In the genomic region with DNA sequence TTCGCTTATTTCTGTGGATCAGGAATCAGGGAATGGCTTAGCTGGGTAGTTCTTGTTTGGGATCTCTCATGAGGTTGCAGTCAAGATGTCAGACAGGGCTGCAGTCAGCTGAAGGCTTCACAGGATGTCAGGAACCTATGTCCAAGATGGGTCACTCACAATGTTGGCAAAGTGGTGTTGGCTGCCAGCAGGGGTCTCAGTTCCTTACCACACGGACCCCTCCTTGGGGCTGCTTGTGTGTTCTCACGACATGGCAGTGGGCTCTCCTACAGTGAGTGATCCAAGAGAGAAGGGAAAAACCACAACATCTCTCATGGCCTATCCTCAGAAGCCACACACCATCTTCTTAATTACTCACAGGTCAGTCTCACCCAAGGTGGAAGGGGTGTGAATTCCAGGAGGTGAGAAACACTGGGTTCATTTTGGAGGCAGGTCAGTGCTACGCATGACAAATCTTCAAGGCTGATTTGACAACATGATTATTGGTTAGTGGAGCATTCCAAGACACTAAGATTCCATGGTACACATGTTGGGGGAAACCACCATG, we compare ENCODE assay signal across 19 cellular contexts. TPM values are rescaled to one million over a fixed set of nuclear protein-coding genes. Genes with fewer than 3 reads are reported as not detected.
DNase-seq lines count a peak whose midpoint lies in the region; ATAC-seq and TF ChIP-seq lines count a peak whose summit lies in the region.
"Had no signal": no experiment of that assay in that cellular context is flagged by ENCODE, and none has a peak within 500 bp of the region (broad histone marks: within the 10 kb centered on the region; RNA-seq: fewer than 3 reads in every experiment).

No MANE protein-coding gene starts in this region.

- H3K79me2 ChIP-seq in SK-N-SH (ENCODE audit: insufficient read depth) (peaks cover 37% of the 10 kb centered on the region), OCI-LY7 (ENCODE audit: insufficient read depth, low read depth, low read length) (no peaks in the 10 kb centered on the region)

- ATAC-seq in SK-N-SH treated with all-trans-retinoic acid at 6 μM for 48 hours = no peak
- ATAC-seq in GM19324 (IDR thresholded peaks at IDR 0.05; ENCODE audit: low FRiP score, unreplicated experiment) = no peak
- ATAC-seq: Right ventricle myocardium inferior had no signal

- no peak overlapping the region for H3K4me3 ChIP-seq in SK-N-SH (ENCODE audit: low read depth in 2 of 2, low read length in 1 of 2)
- H3K4me3 ChIP-seq in OCI-LY7 (ENCODE audit: low read depth, low read length, poor library complexity, severe bottlenecking) = no peak overlapping the region
- no peak overlapping the region for H3K4me3 ChIP-seq in fibroblast of villous mesenchyme (ENCODE audit: low read depth, low read length)
- H3K4me3 ChIP-seq: skin epidermis had no signal

- no peak overlapping the region for H3K27ac ChIP-seq in SK-N-SH (ENCODE audit: low read depth in 2 of 2, low read length in 1 of 2)
- H3K27ac ChIP-seq in OCI-LY7 (ENCODE audit: low read depth, low read length, poor library complexity, severe bottlenecking) = no peak overlapping the region
- H3K27ac ChIP-seq: epithelial cell of prostate had no signal

- peaks cover 13% of the 10 kb centered on the region for H4K20me1 ChIP-seq in SK-N-SH (ENCODE audit: insufficient read depth)
- H4K20me1 ChIP-seq in OCI-LY7 (ENCODE audit: insufficient read depth, low read length) = no peaks in the 10 kb centered on the region

- peaks cover 4 to 21% of the 10 kb centered on the region in 2 experiments for H3K4me1 ChIP-seq in SK-N-SH (ENCODE audit: control insufficient read depth in 1 of 2, insufficient read depth in 2 of 2, low read depth in 1 of 2, low read length in 1 of 2)
- H3K4me1 ChIP-seq in OCI-LY7 (ENCODE audit: insufficient read depth, low read length, poor library complexity, severe bottlenecking) = no peaks in the 10 kb centered on the region

- intact Hi-C loops in OCI-LY7 (cut with micrococcal nuclease; ENCODE audit: unreplicated experiment) = no loop called here

- H3K36me3 ChIP-seq in SK-N-SH (replicated peaks in 1 of 2; ENCODE audit: control insufficient read depth in 1 of 2, insufficient read depth in 2 of 2, low read length in 1 of 2) (peaks cover 0 to 13% of the 10 kb centered on the region in 2 experiments), OCI-LY7 (ENCODE audit: insufficient read depth, low read length) (no peaks in the 10 kb centered on the region)
- H3K36me3 ChIP-seq: tibial artery had no signal

- H3K4me2 ChIP-seq in SK-N-SH (no peak overlapping the region), OCI-LY7 (ENCODE audit: low read length) (no peak overlapping the region)

- no peak overlapping the region for H3K9ac ChIP-seq in SK-N-SH

- H3K9me3 ChIP-seq in SK-N-SH (no peaks in the 10 kb centered on the region), OCI-LY7 (ENCODE audit: low read length) (no peaks in the 10 kb centered on the region)
- H3K9me3 ChIP-seq: tibial artery had no signal

- DNase-seq in SK-N-SH = peak; percentile 30
- no peak for DNase-seq in OCI-LY7 (ENCODE audit: low spot score)
- no peak for DNase-seq in fibroblast of villous mesenchyme (ENCODE audit: low read depth)
- peak; percentile 10 for DNase-seq in retina
- no peak for DNase-seq in NCI-H345 treated with DMSO at 0.1 percent for 48 hours (lab: John Stamatoyannopoulos, UW; ENCODE audit: unreplicated experiment)
- no peak for DNase-seq in amygdala (lab: John Stamatoyannopoulos, UW)
- DNase-seq: activated CD4-positive, alpha-beta T cell treated with anti-CD3 and anti-CD28 coated beads for 48 hours; activated T-cell treated with anti-CD3 and anti-CD28 coated beads for 4 hours; cerebellar nuclear complex; GF-D8; NCI-H1092; NCI-H2171 treated with DMSO at 0.1 percent for 48 hours; occipital lobe; tibial artery had no signal

- WGBS in SK-N-SH (ENCODE audit: low lambda C conversion rate) = 67% methylated on average over 3 of the region's 4 CpGs

- TF ChIP-seq RAD21 in SK-N-SH (IDR thresholded peaks at IDR 0.05; ENCODE audit: low read length) = peak; percentile 41

- no peak for TF ChIP-seq EP300 in SK-N-SH (IDR thresholded peaks at IDR 0.05; ENCODE audit: borderline replicate concordance in 1 of 2, low read depth in 1 of 2, low read length in 1 of 2)

- H3K9me2 ChIP-seq in SK-N-SH (no peaks in the 10 kb centered on the region), OCI-LY7 (ENCODE audit: insufficient read depth, low read length) (no peaks in the 10 kb centered on the region)

- peak; percentile 19; the same call in 1 of the 2 replicates for TF ChIP-seq CTCF in SK-N-SH (IDR thresholded peaks at IDR 0.05)
- peak; percentile 23; the same call in 1 of the 2 replicates for TF ChIP-seq CTCF in OCI-LY7 (conservative IDR thresholded peaks at IDR 0.05; ENCODE audit: low read length)
- peak; percentile 5 for TF ChIP-seq CTCF in fibroblast of villous mesenchyme (IDR thresholded peaks at IDR 0.05; ENCODE audit: insufficient read depth, low read depth, low read length)

- BruUV-seq in OCI-LY7 (replicated peaks; lab: Mats Ljungman, UMichigan) = no TSS peak

- H3K27me3 ChIP-seq in SK-N-SH (ENCODE audit: insufficient read depth) = no peaks in the 10 kb centered on the region
- H3K27me3 ChIP-seq: tibial artery had no signal

- peaks cover 15% of the 10 kb centered on the region for H3F3A ChIP-seq in SK-N-SH (replicated peaks; ENCODE audit: insufficient read depth)

- CTCF ChIA-PET in SK-N-SH (lab: Yijun Ruan, JAX) (interaction anchor here (0.7 to 6.3 kb wide), 19 partner anchors 9 to 310 kb away, joined by 3 to 107 read pairs (median 5); no protein-coding TSS in a partner anchor), OCI-LY7 (lab: Charles Lee; ENCODE audit: unreplicated experiment) (interaction anchor here (0.6 kb wide), 1 partner anchor 216 kb away, joined by 3 read pairs; no protein-coding TSS in a partner anchor)

- H2AFZ ChIP-seq in SK-N-SH (ENCODE audit: low read depth) (no peak overlapping the region), OCI-LY7 (ENCODE audit: low read length) (no peak overlapping the region)

- POLR2A ChIA-PET in SK-N-SH (lab: Yijun Ruan, JAX) = no interaction called here
- POLR2A ChIA-PET in OCI-LY7 (lab: Charles Lee) = no interaction called here

TF ChIP-seq in SK-N-SH, 30 proteins besides CTCF, POLR2A, EP300 and RAD21 (continues in another document):
- no peak for TF ChIP-seq SMC3 (IDR thresholded peaks at IDR 0.05; ENCODE audit: low read depth, low read length)
- TF ChIP-seq EZH2phosphoT487 (IDR thresholded peaks at IDR 0.05; ENCODE audit: borderline replicate concordance, low read depth) = no peak
- no peak for TF ChIP-seq RFX5 (IDR thresholded peaks at IDR 0.05; ENCODE audit: low read length)
- TF ChIP-seq FOXJ3 (CRISPR knock-in tag; IDR thresholded peaks at IDR 0.05) = no peak
- TF ChIP-seq YY1 (IDR thresholded peaks at IDR 0.05; ENCODE audit: low read depth) = no peak
- TF ChIP-seq TEAD4 (IDR thresholded peaks at IDR 0.05; ENCODE audit: borderline replicate concordance, insufficient read depth) = no peak
- no peak for TF ChIP-seq FOXM1 (IDR thresholded peaks at IDR 0.05; ENCODE audit: low read depth)
- no peak for TF ChIP-seq MEF2A (IDR thresholded peaks at IDR 0.05; ENCODE audit: borderline replicate concordance, low read depth)
- TF ChIP-seq TAF1 (IDR thresholded peaks at IDR 0.05; ENCODE audit: borderline replicate concordance, low read depth, low read length) = no peak
- no peak for TF ChIP-seq CHD2 (IDR thresholded peaks at IDR 0.05; ENCODE audit: low read length, partially characterized antibody)
- no peak for TF ChIP-seq GABPA (IDR thresholded peaks at IDR 0.05; ENCODE audit: low read depth)

TF ChIP-seq in SK-N-SH treated with all-trans-retinoic acid at 6 μM for 48 hours, 23 proteins besides CTCF, POLR2A, EP300 and RAD21:
- TF ChIP-seq CSDC2 (CRISPR knock-in tag; IDR thresholded peaks at IDR 0.05) = no peak

RNA-seq across cellular contexts. Expression of a gene that starts 1.3 kb away (rescaled TPM):
- polyA plus RNA-seq in SK-N-SH (2012; rRNA removed) = 106 and 114 TPM in 2 replicates
- 152 and 155 TPM in 2 replicates for polyA plus RNA-seq in SK-N-SH (2012; cell fraction: cytosol; rRNA removed)
- polyA plus RNA-seq in SK-N-SH (2012; cell fraction: nucleus; rRNA removed) = 63.7 and 109 TPM in 2 replicates
- not detected in 2 replicates for total RNA-seq in OCI-LY7 (2014; rRNA removed; shearing (Covaris generic))
- total RNA-seq in OCI-LY7 (2022) = not detected in 2 replicates
- total RNA-seq in fibroblast of villous mesenchyme = 188 and 206 TPM in 2 replicates

RNA-seq across cellular contexts. Expression of a gene that starts 37.2 kb away (rescaled TPM):
- polyA plus RNA-seq in SK-N-SH (2012; rRNA removed) = not detected in 2 replicates
- polyA plus RNA-seq in SK-N-SH (2012; cell fraction: cytosol; rRNA removed) = 0.09 TPM in 1 of 2 replicates, not detected in the other
- not detected in 2 replicates for polyA plus RNA-seq in SK-N-SH (2012; cell fraction: nucleus; rRNA removed)
- total RNA-seq in OCI-LY7 (2014; rRNA removed; shearing (Covaris generic)) = not detected in 2 replicates
- total RNA-seq in OCI-LY7 (2022) = not detected in 2 replicates
- total RNA-seq in fibroblast of villous mesenchyme = under 0.01 and 0.32 TPM in 2 replicates
- total RNA-seq: occipital lobe, Right ventricle myocardium inferior had no signal

RNA-seq across cellular contexts. Expression of a gene that starts 59.0 kb away (rescaled TPM):
- polyA plus RNA-seq in SK-N-SH (2012; rRNA removed) = not detected in 2 replicates
- polyA plus RNA-seq in SK-N-SH (2012; cell fraction: cytosol; rRNA removed) = not detected in 2 replicates
- not detected in 2 replicates for polyA plus RNA-seq in SK-N-SH (2012; cell fraction: nucleus; rRNA removed)
- total RNA-seq in OCI-LY7 (2014; rRNA removed; shearing (Covaris generic)) = not detected in 2 replicates
- not detected in 2 replicates for total RNA-seq in OCI-LY7 (2022)
- not detected in 2 replicates for total RNA-seq in fibroblast of villous mesenchyme
- total RNA-seq: occipital lobe, Right ventricle myocardium inferior had no signal

Comparison
In these comparisons a context has a peak if more than half of its experiments do, and no peak if none do; other contexts are left out.
1. DNase-seq: peak in SK-N-SH (single experiment) and retina (single experiment); none in OCI-LY7 (single experiment), fibroblast of villous mesenchyme (single experiment), NCI-H345 treated with DMSO at 0.1 percent for 48 hours (single experiment) and amygdala (0 of 56).
2. RNA of a gene that starts 1.3 kb away (total RNA-seq): 188 to 206 TPM in fibroblast of villous mesenchyme; not detected in OCI-LY7; every median in the first group is over 100 times any median in the second.
3. Peak in every context shown above with its lines, with median percentiles within 50 percentile points of each other: CTCF ChIP-seq.